Comparison of ENCODE assay signal across 2 cellular contexts in genomic region chr17:72576289-72576759, GRCh38.
TF ChIP-seq lines count a peak whose summit lies in the region.

No MANE protein-coding gene starts in this region.

TF ChIP-seq in SK-N-SH, 30 proteins besides CTCF, POLR2A, EP300 and RAD21 (continued from another document):
- TF ChIP-seq ZBTB33 (IDR thresholded peaks at IDR 0.05; ENCODE audit: borderline replicate concordance, low read depth) (no peak), MXI1 (IDR thresholded peaks at IDR 0.05; ENCODE audit: low read depth, low read length) (no peak), POLR2AphosphoS5 (IDR thresholded peaks at IDR 0.05; ENCODE audit: low read depth, low read length) (no peak), EZH2phosphoT487 (IDR thresholded peaks at IDR 0.05; ENCODE audit: borderline replicate concordance, low read depth) (no peak), CHD2 (IDR thresholded peaks at IDR 0.05; ENCODE audit: low read length, partially characterized antibody) (no peak), YY1 (IDR thresholded peaks at IDR 0.05; ENCODE audit: low read depth) (no peak), SIN3A (IDR thresholded peaks at IDR 0.05; ENCODE audit: borderline replicate concordance, low read depth, low read length) (no peak), GATA2 (CRISPR knock-in tag; IDR thresholded peaks at IDR 0.05) (no peak), USF2 (IDR thresholded peaks at IDR 0.05; ENCODE audit: borderline replicate concordance, low read depth, low read length) (no peak)
TF ChIP-seq in SK-N-SH: peak in this region for 0.

TF ChIP-seq in SK-N-SH treated with all-trans-retinoic acid at 6 μM for 48 hours, 23 proteins besides CTCF, POLR2A, EP300 and RAD21 (continued from another document):
- TF ChIP-seq CSRNP3 (CRISPR knock-in tag; IDR thresholded peaks at IDR 0.05) = no peak
